8 cellular contexts compared by ENCODE assay signal in the genomic region with DNA sequence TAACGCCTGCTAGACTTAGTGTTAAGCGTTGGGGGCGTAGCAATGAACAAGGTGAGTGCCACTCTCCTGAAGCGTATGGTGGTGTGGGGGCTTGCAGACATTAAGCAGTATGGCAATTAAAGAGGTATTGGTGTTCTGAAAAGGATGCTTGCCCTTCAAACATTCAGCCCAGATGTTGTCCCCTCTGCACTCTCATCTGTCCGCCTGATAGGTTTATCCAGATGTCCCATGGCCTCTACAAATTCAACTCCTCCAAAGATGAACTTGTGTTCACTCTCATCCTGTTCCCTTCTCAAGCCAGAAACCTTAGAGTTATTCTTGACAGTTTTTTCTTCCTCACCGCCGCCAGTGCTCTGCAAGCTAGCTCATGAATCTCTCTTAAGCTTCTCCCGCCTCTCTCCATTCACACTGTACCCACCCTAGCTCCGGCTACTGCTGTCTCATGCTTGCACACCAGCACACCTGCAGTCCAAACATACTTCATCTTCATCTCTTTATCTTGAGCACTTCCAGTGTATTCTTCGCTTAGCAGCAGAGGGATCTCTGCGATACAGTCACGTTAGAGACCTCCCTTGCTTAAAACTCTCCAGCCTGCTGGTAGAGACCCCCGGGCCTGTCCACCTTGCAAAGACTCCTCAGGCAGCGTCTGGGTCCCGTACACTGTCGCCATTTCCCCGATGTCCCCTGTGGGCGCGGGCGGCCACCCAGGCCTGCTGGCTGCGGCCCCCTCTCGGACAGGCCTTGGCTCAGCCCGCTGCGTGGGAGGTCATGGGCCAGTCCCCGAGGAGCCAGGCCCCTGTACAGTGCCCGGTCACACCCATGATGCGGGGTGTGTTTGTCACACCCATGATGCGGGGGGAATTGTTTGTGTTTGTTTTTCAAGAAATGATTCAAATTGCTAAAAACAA. TPM values are rescaled to one million over a fixed set of nuclear protein-coding genes. Genes with fewer than 3 reads are reported as not detected.
A peak's percentile ranks its signal among the peaks of the same experiment; 100 is the strongest.
DNase-seq lines count a peak whose midpoint lies in the region; ATAC-seq, FAIRE-seq and TF ChIP-seq lines count a peak whose summit lies in the region.

No MANE protein-coding gene starts in this region.

- peak overlapping the region; percentile 90 for H3K27ac ChIP-seq in VCaP
- H3K27ac ChIP-seq in gastrocnemius medialis = peak overlapping the region; percentile 89 to 91 (median 90)

- peaks cover 0 to 43% of the 10 kb centered on the region in 2 donors for H3K36me3 ChIP-seq in gastrocnemius medialis

- peaks cover 7% of the 10 kb centered on the region for H3K9me3 Mint-ChIP-seq in glutamatergic neuron (ENCODE audit: unreplicated experiment)

- peak overlapping the region; percentile 89 for H3K27ac Mint-ChIP-seq in glutamatergic neuron (ENCODE audit: unreplicated experiment)

- H3K4me3 ChIP-seq in gastrocnemius medialis = peak overlapping the region; percentile 81 to 86 (median 84)

- in situ Hi-C loops in gastrocnemius medialis (cut with MboI; ENCODE audit: low sequenced_read_pairs in 4 of 4) = loop anchor here (5.0 kb wide), 1 partner anchor 88 kb away; no protein-coding TSS in a partner anchor

- H3K9me3 ChIP-seq in gastrocnemius medialis = no peaks in the 10 kb centered on the region

- intact Hi-C loops in gastrocnemius medialis (cut with DNase I; ENCODE audit: low total_unique reads) = loop anchor here (1.0 to 2.0 kb wide), 3 partner anchors 32 to 173 kb away; partner anchors contain the start of genes CSE1L, STAU1 and ZNFX1

- ATAC-seq in GM21717 (IDR thresholded peaks at IDR 0.05; ENCODE audit: unreplicated experiment) = peak; percentile 3
- ATAC-seq in gastrocnemius medialis = no peak

- TF ChIP-seq POLR2A in gastrocnemius medialis (IDR thresholded peaks at IDR 0.05) (no peak), H54 (IDR thresholded peaks at IDR 0.05; ENCODE audit: low read depth, low read length) (no peak)

- no peaks in the 10 kb centered on the region for H3K27me3 ChIP-seq in gastrocnemius medialis

- H3K4me3 Mint-ChIP-seq in glutamatergic neuron (ENCODE audit: unreplicated experiment) = peak overlapping the region; percentile 97

- no peaks in the 10 kb centered on the region for H3K36me3 Mint-ChIP-seq in glutamatergic neuron (ENCODE audit: unreplicated experiment)

- peaks cover 10 to 15% of the 10 kb centered on the region in 2 donors for H3K4me1 ChIP-seq in gastrocnemius medialis

- H3K4me1 Mint-ChIP-seq in glutamatergic neuron (ENCODE audit: low read depth, unreplicated experiment) = peaks cover 6% of the 10 kb centered on the region

- TF ChIP-seq CTCF in VCaP (conservative IDR thresholded peaks at IDR 0.05) (no peak), glutamatergic neuron (IDR thresholded peaks at IDR 0.05; ENCODE audit: partially characterized antibody, unreplicated experiment) (no peak), gastrocnemius medialis (IDR thresholded peaks at IDR 0.05 in 4 of 5, conservative IDR thresholded peaks at IDR 0.05 in 1 of 5) (no peak)

- H3K27me3 Mint-ChIP-seq in glutamatergic neuron (ENCODE audit: unreplicated experiment) = peaks cover 11% of the 10 kb centered on the region

- FAIRE-seq in urothelium cell line (lab: Jason Lieb, UNC) = no peak
- no peak for FAIRE-seq in H54 (lab: Jason Lieb, UNC)

- no peak for DNase-seq in glutamatergic neuron
- no peak for DNase-seq in gastrocnemius medialis
- DNase-seq in urothelium cell line (ENCODE audit: low spot score) = no peak
- no peak for DNase-seq in NK-92 (lab: John Stamatoyannopoulos, UW; ENCODE audit: unreplicated experiment)
- no peak for DNase-seq in kidney glomerular epithelial cell (lab: John Stamatoyannopoulos, UW)
- DNase-seq in H54 (ENCODE audit: insufficient read length, low spot score) = no peak

RNA-seq across cellular contexts. Expression of gene DDX27, which starts 1.0 kb away (rescaled TPM):
- total RNA-seq in glutamatergic neuron (ENCODE audit: unreplicated experiment) (31.4 TPM), gastrocnemius medialis (10 to 100 TPM; 12.6 to 39.7 (median 23.3) TPM)

RNA-seq across cellular contexts. Expression of gene STAU1, which starts 32.0 kb away (rescaled TPM):
- 79.7 TPM for total RNA-seq in glutamatergic neuron (ENCODE audit: unreplicated experiment)
- total RNA-seq in gastrocnemius medialis = 10 to 100 TPM; 39.1 to 61.4 (median 54.4) TPM

RNA-seq across cellular contexts. Expression of gene ZNFX1, which starts 57.7 kb away (rescaled TPM):
- total RNA-seq in glutamatergic neuron (ENCODE audit: unreplicated experiment) = 11.8 TPM
- total RNA-seq in gastrocnemius medialis = 10 to 100 TPM; 28.7 to 34.9 (median 31.1) TPM
